Comparison of ENCODE assay signal across 1 cellular context in genomic region chr19:2387367-2388288, GRCh38.
TF ChIP-seq lines count a peak whose summit lies in the region.

No MANE protein-coding gene starts in this region.

TF ChIP-seq in K562, 482 proteins besides CTCF, POLR2A, EP300 and RAD21 (continued from another document and continues in another):
- TF ChIP-seq DEAF1 (CRISPR knock-in tag; IDR thresholded peaks at IDR 0.05) (no peak), SRSF1 (IDR thresholded peaks at IDR 0.05; ENCODE audit: low read depth, low read length) (no peak), ZNF512 (tag; IDR thresholded peaks at IDR 0.05) (peak; percentile 73), HDAC1 (IDR thresholded peaks at IDR 0.05) (0 out of 4 replicates have a peak, but pooled peaks of 1 of the 2 experiments have one; percentile 50), CHD7 (IDR thresholded peaks at IDR 0.05; ENCODE audit: low read depth, low read length) (no peak), E2F5 (CRISPR knock-in tag; IDR thresholded peaks at IDR 0.05) (no peak), TAL1 (IDR thresholded peaks at IDR 0.05) (no peak), MGA (IDR thresholded peaks at IDR 0.05) (no peak), MAFK (IDR thresholded peaks at IDR 0.05; ENCODE audit: low read length) (no peak), RHOXF2B (CRISPR knock-in tag; conservative IDR thresholded peaks at IDR 0.05) (no peak), YY1 (IDR thresholded peaks at IDR 0.05; ENCODE audit: borderline replicate concordance in 1 of 3, control insufficient read depth in 1 of 3, extremely low read depth in 1 of 3, insufficient read depth in 3 of 3, insufficient read length in 1 of 3, insufficient replicate concordance in 2 of 3, low read depth in 1 of 3, low read length in 2 of 3) (no peak), RCOR1 (IDR thresholded peaks at IDR 0.05; ENCODE audit: borderline replicate concordance in 1 of 2, low read depth in 2 of 2, low read length in 2 of 2) (no peak; a peak in 1 of 4 replicates), SMAD2 (IDR thresholded peaks at IDR 0.05; ENCODE audit: low read depth, low read length) (no peak), CTBP1 (IDR thresholded peaks at IDR 0.05; ENCODE audit: borderline replicate concordance) (peak; percentile 41; the same call in 1 of the 2 replicates), GABPA (tag; conservative IDR thresholded peaks at IDR 0.05; ENCODE audit: low read depth) (no peak), ADNP (tag; IDR thresholded peaks at IDR 0.05) (no peak), BHLHE40 (IDR thresholded peaks at IDR 0.05; ENCODE audit: low read length) (no peak), GABPB2 (CRISPR knock-in tag; conservative IDR thresholded peaks at IDR 0.05) (no peak), CREBBP (IDR thresholded peaks at IDR 0.05; ENCODE audit: low read depth, low read length) (no peak), SRSF7 (optimal IDR thresholded peaks at IDR 0.05; ENCODE audit: low read depth, low read length) (no peak), RBFOX2 (IDR thresholded peaks at IDR 0.05; ENCODE audit: low read depth, low read length) (peak; percentile 62), ZBTB7A (IDR thresholded peaks at IDR 0.05; ENCODE audit: borderline replicate concordance, control insufficient read depth, low read depth, low read length) (no peak), KAT7 (CRISPR knock-in tag; IDR thresholded peaks at IDR 0.05; ENCODE audit: borderline replicate concordance) (no peak), ZNF23 (CRISPR knock-in tag; IDR thresholded peaks at IDR 0.05) (no peak), ZNF561 (CRISPR knock-in tag; conservative IDR thresholded peaks at IDR 0.05) (no peak)
